In the genomic region with DNA sequence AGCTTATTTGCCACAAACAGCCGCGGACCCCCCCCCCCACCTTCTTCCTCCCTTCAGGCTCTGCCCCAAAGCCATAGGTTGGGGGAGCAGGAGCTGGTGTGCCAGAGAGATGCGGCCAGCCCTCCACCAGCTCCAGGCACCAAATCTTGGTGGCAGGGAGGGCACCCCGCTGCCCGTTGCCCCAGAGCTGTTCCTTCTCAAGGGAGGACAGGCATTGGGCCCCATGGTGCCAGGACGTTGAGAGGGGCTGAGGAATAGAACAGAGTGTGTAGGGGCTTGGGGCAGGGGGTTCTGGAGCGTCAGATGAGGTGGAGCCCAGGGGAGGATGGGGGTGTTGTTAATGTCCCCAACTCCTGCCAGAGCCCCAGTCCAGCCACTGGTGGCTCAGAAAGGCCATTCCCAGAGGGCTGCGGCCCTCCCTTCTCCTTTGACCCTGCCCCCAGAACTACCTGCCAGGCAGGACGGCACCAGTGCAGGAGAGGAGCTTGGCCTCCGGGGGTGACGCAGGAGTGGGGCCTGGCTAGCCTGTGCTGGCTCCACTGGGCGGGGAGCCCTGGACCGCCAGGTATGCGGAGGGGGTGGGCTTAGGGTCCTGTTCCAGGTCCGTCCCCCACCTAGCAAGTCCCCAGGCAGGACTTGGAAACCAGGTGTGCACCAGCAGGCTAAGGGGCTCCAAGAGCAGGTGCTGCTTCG, we compare ENCODE assay signal across 1 cellular context.
TF ChIP-seq lines count a peak whose summit lies in the region.

No MANE protein-coding gene starts in this region.

TF ChIP-seq in GM12878, 131 proteins besides CTCF, POLR2A, EP300 and RAD21:
- TF ChIP-seq RFX5 (IDR thresholded peaks at IDR 0.05; ENCODE audit: low read depth, low read length), result no peak
- TF ChIP-seq, protein P1, sequence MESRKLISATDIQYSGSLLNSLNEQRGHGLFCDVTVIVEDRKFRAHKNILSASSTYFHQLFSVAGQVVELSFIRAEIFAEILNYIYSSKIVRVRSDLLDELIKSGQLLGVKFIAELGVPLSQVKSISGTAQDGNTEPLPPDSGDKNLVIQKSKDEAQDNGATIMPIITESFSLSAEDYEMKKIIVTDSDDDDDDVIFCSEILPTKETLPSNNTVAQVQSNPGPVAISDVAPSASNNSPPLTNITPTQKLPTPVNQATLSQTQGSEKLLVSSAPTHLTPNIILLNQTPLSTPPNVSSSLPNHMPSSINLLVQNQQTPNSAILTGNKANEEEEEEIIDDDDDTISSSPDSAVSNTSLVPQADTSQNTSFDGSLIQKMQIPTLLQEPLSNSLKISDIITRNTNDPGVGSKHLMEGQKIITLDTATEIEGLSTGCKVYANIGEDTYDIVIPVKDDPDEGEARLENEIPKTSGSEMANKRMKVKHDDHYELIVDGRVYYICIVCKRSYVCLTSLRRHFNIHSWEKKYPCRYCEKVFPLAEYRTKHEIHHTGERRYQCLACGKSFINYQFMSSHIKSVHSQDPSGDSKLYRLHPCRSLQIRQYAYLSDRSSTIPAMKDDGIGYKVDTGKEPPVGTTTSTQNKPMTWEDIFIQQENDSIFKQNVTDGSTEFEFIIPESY (IDR thresholded peaks at IDR 0.05), result no peak
- TF ChIP-seq CREB1 (IDR thresholded peaks at IDR 0.05; ENCODE audit: low read depth), result no peak
- TF ChIP-seq KLF5 (IDR thresholded peaks at IDR 0.05; ENCODE audit: partially characterized antibody), result no peak
- TF ChIP-seq, protein P2, sequence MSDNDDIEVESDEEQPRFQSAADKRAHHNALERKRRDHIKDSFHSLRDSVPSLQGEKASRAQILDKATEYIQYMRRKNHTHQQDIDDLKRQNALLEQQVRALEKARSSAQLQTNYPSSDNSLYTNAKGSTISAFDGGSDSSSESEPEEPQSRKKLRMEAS (IDR thresholded peaks at IDR 0.05; ENCODE audit: low read depth, low read length), result no peak
- no peak for TF ChIP-seq SPI1 (IDR thresholded peaks at IDR 0.05; ENCODE audit: borderline replicate concordance, insufficient read depth, low read depth, low read length)
- TF ChIP-seq SMAD1 (IDR thresholded peaks at IDR 0.05; ENCODE audit: low read depth, partially characterized antibody), result no peak
- TF ChIP-seq SREBF2 (IDR thresholded peaks at IDR 0.05; ENCODE audit: low read length), result no peak
- TF ChIP-seq, protein P3, sequence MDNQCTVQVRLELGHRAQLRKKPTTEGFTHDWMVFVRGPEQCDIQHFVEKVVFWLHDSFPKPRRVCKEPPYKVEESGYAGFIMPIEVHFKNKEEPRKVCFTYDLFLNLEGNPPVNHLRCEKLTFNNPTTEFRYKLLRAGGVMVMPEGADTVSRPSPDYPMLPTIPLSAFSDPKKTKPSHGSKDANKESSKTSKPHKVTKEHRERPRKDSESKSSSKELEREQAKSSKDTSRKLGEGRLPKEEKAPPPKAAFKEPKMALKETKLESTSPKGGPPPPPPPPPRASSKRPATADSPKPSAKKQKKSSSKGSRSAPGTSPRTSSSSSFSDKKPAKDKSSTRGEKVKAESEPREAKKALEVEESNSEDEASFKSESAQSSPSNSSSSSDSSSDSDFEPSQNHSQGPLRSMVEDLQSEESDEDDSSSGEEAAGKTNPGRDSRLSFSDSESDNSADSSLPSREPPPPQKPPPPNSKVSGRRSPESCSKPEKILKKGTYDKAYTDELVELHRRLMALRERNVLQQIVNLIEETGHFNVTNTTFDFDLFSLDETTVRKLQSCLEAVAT (IDR thresholded peaks at IDR 0.05), result no peak
